In genomic region chr5:157859227-157859575, GRCh38 we compare ENCODE assay signal across 8 cellular contexts. TPM values are rescaled to one million over a fixed set of nuclear protein-coding genes. Genes with fewer than 3 reads are reported as not detected.
DNase-seq lines count a peak whose midpoint lies in the region; ATAC-seq and TF ChIP-seq lines count a peak whose summit lies in the region.

No MANE protein-coding gene starts in this region.

- H3K4me3 Mint-ChIP-seq in naive thymus-derived CD8-positive, alpha-beta T cell = peak overlapping the region; percentile 89 to 99 (median 96)

- H3K27ac Mint-ChIP-seq in naive thymus-derived CD8-positive, alpha-beta T cell = peak overlapping the region; percentile 83 to 98 (median 96)

- DNase-seq in AG09309 (ENCODE audit: low read depth) (no peak), LNCaP clone FGC (ENCODE audit: low read depth) (no peak), coronary artery (ENCODE audit: low spot score) (no peak), AG08396 (ENCODE audit: low spot score) (no peak), SIG-M5 treated with dmso at 0.1 percent for 504 hours (lab: John Stamatoyannopoulos, UW; ENCODE audit: unreplicated experiment) (no peak), NCI-H226 (no peak)
- DNase-seq in naive thymus-derived CD8-positive, alpha-beta T cell = no peak
- DNase-seq in stimulated activated CD4-positive, alpha-beta T cell treated with anti-CD3 and anti-CD28 coated beads, Interleukin-4, amount 100 ng/mL, for 24 hours = no peak

- peaks cover 0 to 14% (median 0%) of the 10 kb centered on the region in 3 donors for H3K36me3 Mint-ChIP-seq in naive thymus-derived CD8-positive, alpha-beta T cell

- POLR2A ChIA-PET in naive thymus-derived CD8-positive, alpha-beta T cell (lab: Charles Lee) = interaction anchor here (0.5 to 1.5 kb wide), 6 partner anchors 9 to 740 kb away, joined by 3 to 10 read pairs (median 4); partner anchors contain the start of genes LSM11 and THG1L

- H3K27ac ChIP-seq in coronary artery = peak overlapping the region; percentile 83 to 91

- ATAC-seq in naive thymus-derived CD8-positive, alpha-beta T cell = peak in 1 of 2 donors; percentile 2

- H3K27me3 Mint-ChIP-seq in naive thymus-derived CD8-positive, alpha-beta T cell = no peaks in the 10 kb centered on the region

- peak overlapping the region; percentile 74; the same call in 1 of the 2 replicates for H3K4me3 ChIP-seq in AG09309 (ENCODE audit: control insufficient read depth, low read depth, low read length)
- H3K4me3 ChIP-seq in LNCaP clone FGC (ENCODE audit: low read depth, low read length) = peak overlapping the region; percentile 82
- H3K4me3 ChIP-seq in coronary artery = peak overlapping the region; percentile 94

- H3K9me3 Mint-ChIP-seq in naive thymus-derived CD8-positive, alpha-beta T cell = no peaks in the 10 kb centered on the region

- TF ChIP-seq CTCF in AG09309 (IDR thresholded peaks at IDR 0.05; ENCODE audit: control insufficient read depth, insufficient read depth, low read depth, low read length, missing control alignments) (no peak), LNCaP clone FGC (IDR thresholded peaks at IDR 0.05; ENCODE audit: control insufficient read depth, extremely low read depth, insufficient read depth) (no peak), coronary artery (IDR thresholded peaks at IDR 0.05) (no peak)

- H3K4me1 Mint-ChIP-seq in naive thymus-derived CD8-positive, alpha-beta T cell = peaks cover 35 to 76% (median 73%) of the 10 kb centered on the region in 4 donors

RNA-seq across cellular contexts. Expression of gene CLINT1, which starts 0.3 kb away (rescaled TPM):
- total RNA-seq in naive thymus-derived CD8-positive, alpha-beta T cell = 10 to 100 TPM; 65.7 to 68.7 TPM
- polyA plus RNA-seq in naive thymus-derived CD8-positive, alpha-beta T cell = 10 to 100 TPM; 64.7 to 75.5 (median 65.0) TPM
